9 cellular contexts compared by ENCODE assay signal in the genomic region with DNA sequence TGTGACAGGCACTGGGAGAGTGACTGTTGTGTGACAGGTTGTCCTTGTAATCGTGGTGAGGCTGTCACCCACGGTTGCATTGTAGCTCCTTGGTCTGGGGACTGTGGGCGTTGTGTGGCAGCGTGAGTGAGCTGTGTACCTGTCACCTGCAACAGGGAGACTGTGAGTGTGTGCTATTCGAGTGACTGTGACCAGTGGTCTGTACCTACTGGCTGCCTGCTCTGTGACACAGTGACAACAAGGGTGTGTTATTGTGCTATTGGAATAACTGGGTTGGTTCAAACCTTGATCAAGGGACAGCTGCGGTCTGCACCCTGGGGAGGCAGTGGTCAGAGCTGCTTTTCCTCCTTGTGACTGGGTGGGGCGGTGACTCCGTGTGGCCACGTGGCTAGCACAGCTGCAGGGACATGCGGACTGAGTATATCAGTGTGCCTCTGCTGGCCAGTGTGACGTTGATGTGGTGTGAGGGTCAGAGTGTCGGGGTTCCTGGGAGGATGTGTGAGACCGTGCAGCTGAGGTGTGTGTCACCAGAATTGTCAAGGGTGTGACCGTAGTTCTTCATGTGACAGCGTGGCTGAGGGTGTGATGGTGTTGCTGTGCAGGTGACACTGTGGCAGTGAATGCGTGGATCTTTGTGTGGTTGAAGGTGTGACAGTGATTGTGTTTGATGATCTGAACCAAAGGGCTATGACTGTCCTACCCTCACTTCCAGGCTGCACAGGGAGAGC. TPM values are rescaled to one million over a fixed set of nuclear protein-coding genes. Genes with fewer than 3 reads are reported as not detected.
DNase-seq lines count a peak whose midpoint lies in the region; ATAC-seq lines count a peak whose summit lies in the region.
"Had no signal": no experiment of that assay in that cellular context is flagged by ENCODE, and none has a peak within 500 bp of the region (broad histone marks: within the 10 kb centered on the region; RNA-seq: fewer than 3 reads in every experiment).

No MANE protein-coding gene starts in this region.

- no peak overlapping the region for H2BK15ac ChIP-seq in mesendoderm (replicated peaks; ENCODE audit: low read depth)

- H3K4me1 Mint-ChIP-seq in activated T-helper 1 cell treated with anti-CD3 and anti-CD28 coated beads, Interleukin-12 subunit alpha, Interleukin-12 subunit beta, Interleukin-2, Interleukin-4 antibody, amounts not matched to agents 30 ng/mL and 10 ng/mL and 1 ng/mL, durations not matched to agents 14 hours and 24 hours and 36 hours (ENCODE audit: low read depth) = no peaks in the 10 kb centered on the region

- no CpG with 5 or more reads among the region's 16 CpGs for WGBS in mesendoderm (ENCODE audit: extremely low coverage, insufficient coverage, low lambda C conversion rate)

- H3K79me2 ChIP-seq in mesendoderm (ENCODE audit: control insufficient read depth, insufficient read depth, low read length) = no peaks in the 10 kb centered on the region

- H3K79me1 ChIP-seq in mesendoderm (ENCODE audit: low read length) = no peaks in the 10 kb centered on the region

- H3K27me3 ChIP-seq in rectal smooth muscle tissue (ENCODE audit: control insufficient read depth, insufficient read depth, low read length) (no peaks in the 10 kb centered on the region), mesendoderm (ENCODE audit: insufficient read depth, low read length, poor library complexity) (peaks cover 2% of the 10 kb centered on the region)

- no peak overlapping the region for H3K18ac ChIP-seq in mesendoderm (ENCODE audit: low read length)

- H3K36me3 ChIP-seq in rectal smooth muscle tissue (ENCODE audit: control insufficient read depth, insufficient read depth, low read length) = no peaks in the 10 kb centered on the region
- H3K36me3 ChIP-seq in mesendoderm (ENCODE audit: control insufficient read depth, insufficient read depth, low read length) = no peaks in the 10 kb centered on the region

- no peak overlapping the region for H3K4me2 ChIP-seq in mesendoderm (ENCODE audit: low read length)

- no peak overlapping the region for H3K56ac ChIP-seq in mesendoderm (ENCODE audit: low read length)

- H2BK5ac ChIP-seq in mesendoderm (ENCODE audit: low read length) = no peak overlapping the region

- intact Hi-C loops in activated T-helper 1 cell treated with anti-CD3 and anti-CD28 coated beads, Interleukin-12 subunit alpha, Interleukin-12 subunit beta, Interleukin-2, Interleukin-4 antibody, amounts not matched to agents 30 ng/mL and 10 ng/mL and 1 ng/mL, durations not matched to agents 14 hours and 24 hours and 36 hours (cut with micrococcal nuclease) = no loop called here

- H4K5ac ChIP-seq in mesendoderm (ENCODE audit: low read length) = no peak overlapping the region

- no peak overlapping the region for H3K4ac ChIP-seq in mesendoderm (ENCODE audit: low read depth, low read length)

- H3K9ac ChIP-seq in rectal smooth muscle tissue (ENCODE audit: low read length) = peak overlapping the region; percentile 10
- H3K9ac ChIP-seq in mesendoderm (ENCODE audit: low read length) = no peak overlapping the region

- no peak overlapping the region for H2BK120ac ChIP-seq in mesendoderm (ENCODE audit: low read depth, low read length)

- no peak overlapping the region for H4K8ac ChIP-seq in mesendoderm (ENCODE audit: low read depth, low read length)

- H3K4me1 ChIP-seq in rectal smooth muscle tissue (ENCODE audit: control insufficient read depth, insufficient read depth, low read length) = peaks cover 6% of the 10 kb centered on the region
- no peaks in the 10 kb centered on the region for H3K4me1 ChIP-seq in mesendoderm (ENCODE audit: control insufficient read depth, low read depth, low read length)

- ATAC-seq in GM21367 (IDR thresholded peaks at IDR 0.05; ENCODE audit: unreplicated experiment) = no peak

- peak; percentile 74 for DNase-seq in EH (ENCODE audit: low read depth)
- DNase-seq in NCI-H774 (lab: John Stamatoyannopoulos, UW) = peak; percentile 36
- DNase-seq in globus pallidus (ENCODE audit: low spot score) = peak; percentile 95
- DNase-seq in mesendoderm = no peak
- no peak for DNase-seq in HuH-7.5 (ENCODE audit: low spot score)
- DNase-seq in activated T-helper 1 cell treated with anti-CD3 and anti-CD28 coated beads, Interleukin-12 subunit alpha, Interleukin-12 subunit beta, Interleukin-2, Interleukin-4 antibody, amounts not matched to agents 30 ng/mL and 10 ng/mL and 1 ng/mL, durations not matched to agents 14 hours and 24 hours and 36 hours (ENCODE audit: low spot score) = no peak

- H3K4me3 Mint-ChIP-seq in activated T-helper 1 cell treated with anti-CD3 and anti-CD28 coated beads, Interleukin-12 subunit alpha, Interleukin-12 subunit beta, Interleukin-2, Interleukin-4 antibody, amounts not matched to agents 30 ng/mL and 10 ng/mL and 1 ng/mL, durations not matched to agents 14 hours and 24 hours and 36 hours = no peak overlapping the region
- H3K4me3 Mint-ChIP-seq: activated naive CD8-positive, alpha-beta T cell had no signal

- H3K4me3 ChIP-seq in rectal smooth muscle tissue (ENCODE audit: low read length) (no peak overlapping the region), mesendoderm (ENCODE audit: low read length) (no peak overlapping the region)

- no peaks in the 10 kb centered on the region for H3K9me3 Mint-ChIP-seq in activated T-helper 1 cell treated with anti-CD3 and anti-CD28 coated beads, Interleukin-12 subunit alpha, Interleukin-12 subunit beta, Interleukin-2, Interleukin-4 antibody, amounts not matched to agents 30 ng/mL and 10 ng/mL and 1 ng/mL, durations not matched to agents 14 hours and 24 hours and 36 hours

- no peak overlapping the region for H2AK5ac ChIP-seq in mesendoderm (ENCODE audit: low read length)

- H3K27ac ChIP-seq in rectal smooth muscle tissue (ENCODE audit: low read depth, low read length) = no peak overlapping the region
- no peak overlapping the region for H3K27ac ChIP-seq in mesendoderm (ENCODE audit: low read depth, low read length)

- no peak overlapping the region for H3K27ac Mint-ChIP-seq in activated T-helper 1 cell treated with anti-CD3 and anti-CD28 coated beads, Interleukin-12 subunit alpha, Interleukin-12 subunit beta, Interleukin-2, Interleukin-4 antibody, amounts not matched to agents 30 ng/mL and 10 ng/mL and 1 ng/mL, durations not matched to agents 14 hours and 24 hours and 36 hours
- H3K27ac Mint-ChIP-seq: activated naive CD8-positive, alpha-beta T cell had no signal

- H3K23ac ChIP-seq in mesendoderm (ENCODE audit: low read length) = no peak overlapping the region

- H3K36me3 Mint-ChIP-seq in activated T-helper 1 cell treated with anti-CD3 and anti-CD28 coated beads, Interleukin-12 subunit alpha, Interleukin-12 subunit beta, Interleukin-2, Interleukin-4 antibody, amounts not matched to agents 30 ng/mL and 10 ng/mL and 1 ng/mL, durations not matched to agents 14 hours and 24 hours and 36 hours (ENCODE audit: low read depth) = no peaks in the 10 kb centered on the region
- H3K36me3 Mint-ChIP-seq: activated naive CD8-positive, alpha-beta T cell had no signal

- H3K27me3 Mint-ChIP-seq in activated T-helper 1 cell treated with anti-CD3 and anti-CD28 coated beads, Interleukin-12 subunit alpha, Interleukin-12 subunit beta, Interleukin-2, Interleukin-4 antibody, amounts not matched to agents 30 ng/mL and 10 ng/mL and 1 ng/mL, durations not matched to agents 14 hours and 24 hours and 36 hours (ENCODE audit: insufficient read depth) = peaks cover 6% of the 10 kb centered on the region

RNA-seq across cellular contexts. Expression of a gene that starts 10.1 kb away (rescaled TPM):
- 0.07 TPM for polyA plus RNA-seq in mesendoderm (2013, experiment 1 of 2)
- polyA plus RNA-seq in mesendoderm (2013, experiment 2 of 2) = 0.10 TPM
- 4.5 and 8.0 TPM in 2 replicates for total RNA-seq in activated T-helper 1 cell treated with anti-CD3 and anti-CD28 coated beads, Interleukin-12 subunit alpha, Interleukin-12 subunit beta, Interleukin-2, Interleukin-4 antibody, amounts not matched to agents 30 ng/mL and 10 ng/mL and 1 ng/mL, durations not matched to agents 14 hours and 24 hours and 36 hours

RNA-seq across cellular contexts. Expression of a gene that starts 15.8 kb away (rescaled TPM):
- polyA plus RNA-seq in mesendoderm (2013, experiment 1 of 2) = 0.03 TPM
- 0.01 TPM for polyA plus RNA-seq in mesendoderm (2013, experiment 2 of 2)
- 0.10 TPM in 2 replicates for total RNA-seq in activated T-helper 1 cell treated with anti-CD3 and anti-CD28 coated beads, Interleukin-12 subunit alpha, Interleukin-12 subunit beta, Interleukin-2, Interleukin-4 antibody, amounts not matched to agents 30 ng/mL and 10 ng/mL and 1 ng/mL, durations not matched to agents 14 hours and 24 hours and 36 hours

RNA-seq across cellular contexts. Expression of a gene that starts 28.2 kb away (rescaled TPM):
- polyA plus RNA-seq in mesendoderm (2013, experiment 1 of 2) = 64.6 TPM
- 65.6 TPM for polyA plus RNA-seq in mesendoderm (2013, experiment 2 of 2)
- total RNA-seq in activated T-helper 1 cell treated with anti-CD3 and anti-CD28 coated beads, Interleukin-12 subunit alpha, Interleukin-12 subunit beta, Interleukin-2, Interleukin-4 antibody, amounts not matched to agents 30 ng/mL and 10 ng/mL and 1 ng/mL, durations not matched to agents 14 hours and 24 hours and 36 hours = 32.1 and 33.2 TPM in 2 replicates

RNA-seq across cellular contexts. Expression of a gene that starts 39.6 kb away (rescaled TPM):
- 84.9 TPM for polyA plus RNA-seq in mesendoderm (2013, experiment 1 of 2)
- polyA plus RNA-seq in mesendoderm (2013, experiment 2 of 2) = 85.2 TPM
- total RNA-seq in activated T-helper 1 cell treated with anti-CD3 and anti-CD28 coated beads, Interleukin-12 subunit alpha, Interleukin-12 subunit beta, Interleukin-2, Interleukin-4 antibody, amounts not matched to agents 30 ng/mL and 10 ng/mL and 1 ng/mL, durations not matched to agents 14 hours and 24 hours and 36 hours = 197 and 202 TPM in 2 replicates

RNA-seq across cellular contexts. Expression of a gene that starts 46.8 kb away (rescaled TPM):
- 708 TPM for polyA plus RNA-seq in mesendoderm (2013, experiment 1 of 2)
- polyA plus RNA-seq in mesendoderm (2013, experiment 2 of 2) = 707 TPM
- 913 and 933 TPM in 2 replicates for total RNA-seq in activated T-helper 1 cell treated with anti-CD3 and anti-CD28 coated beads, Interleukin-12 subunit alpha, Interleukin-12 subunit beta, Interleukin-2, Interleukin-4 antibody, amounts not matched to agents 30 ng/mL and 10 ng/mL and 1 ng/mL, durations not matched to agents 14 hours and 24 hours and 36 hours

Comparison
In these comparisons a context has a peak if more than half of its experiments do, and no peak if none do; other contexts are left out.
1. DNase-seq: peak in EH (single experiment), NCI-H774 (single experiment) and globus pallidus (single experiment); none in mesendoderm (single experiment), HuH-7.5 (single experiment) and activated T-helper 1 cell treated with anti-CD3 and anti-CD28 coated beads, Interleukin-12 subunit alpha, Interleukin-12 subunit beta, Interleukin-2, Interleukin-4 antibody, amounts not matched to agents 30 ng/mL and 10 ng/mL and 1 ng/mL, durations not matched to agents 14 hours and 24 hours and 36 hours (single experiment).